8 cellular contexts compared by ENCODE assay signal in the genomic region with DNA sequence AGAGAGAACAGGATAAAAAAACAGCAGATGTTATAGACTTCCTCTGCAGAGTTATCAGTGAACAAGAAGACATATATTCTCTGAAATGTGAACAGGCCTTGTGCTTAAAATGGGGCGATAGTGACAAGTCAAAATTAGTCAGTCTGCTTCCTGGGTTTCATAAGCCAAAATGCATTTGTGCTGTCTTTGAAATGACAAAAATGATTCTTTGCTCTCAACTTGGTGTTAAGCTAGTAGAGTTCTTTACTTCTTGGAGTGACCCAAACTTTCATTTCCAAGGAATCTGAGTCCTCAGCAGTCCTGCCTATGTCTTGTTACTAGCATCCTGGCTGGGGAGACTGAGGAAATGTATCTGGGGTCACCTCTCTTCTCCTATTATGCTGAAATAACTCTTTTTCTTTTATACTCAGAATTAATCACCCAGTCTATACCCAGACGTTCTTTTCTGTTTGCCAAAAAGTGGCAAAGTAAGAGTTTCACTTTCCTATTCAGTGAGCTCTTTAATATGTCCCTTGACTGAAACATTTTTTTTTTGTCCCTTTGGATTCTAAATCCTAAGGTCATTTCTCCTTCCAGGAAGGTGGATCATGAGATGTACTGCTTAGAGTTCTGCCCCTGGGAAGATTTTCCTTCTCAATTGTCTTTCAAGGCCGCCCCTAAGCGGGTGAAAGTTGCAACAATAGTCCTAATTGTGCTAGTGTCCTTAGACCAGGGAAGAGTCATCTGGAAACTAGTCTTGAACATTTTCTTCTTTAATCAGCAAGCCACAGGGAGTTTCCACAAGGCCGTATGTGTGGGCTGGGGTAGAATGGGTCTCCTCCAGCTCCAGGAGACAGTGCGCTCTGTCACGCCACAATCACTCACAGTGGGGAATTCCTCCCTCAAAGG. TPM values are rescaled to one million over a fixed set of nuclear protein-coding genes. Genes with fewer than 3 reads are reported as not detected.
DNase-seq lines count a peak whose midpoint lies in the region; ATAC-seq, FAIRE-seq and TF ChIP-seq lines count a peak whose summit lies in the region.

No MANE protein-coding gene starts in this region.

- peaks cover 25% of the 10 kb centered on the region for H3K4me1 Mint-ChIP-seq in central memory CD8-positive, alpha-beta T cell
- H3K4me1 Mint-ChIP-seq in stimulated activated naive CD8-positive, alpha-beta T cell treated with anti-CD3 and anti-CD28 coated beads, Interleukin-15, Interleukin-2, amounts not matched to agents 100 ng/mL and 50 ng/mL, for 24 hours (ENCODE audit: low read depth): peaks cover 66% of the 10 kb centered on the region

- H3K27ac Mint-ChIP-seq in central memory CD8-positive, alpha-beta T cell (ENCODE audit: low read depth): peak overlapping the region; percentile 78
- H3K27ac Mint-ChIP-seq in stimulated activated naive CD8-positive, alpha-beta T cell treated with anti-CD3 and anti-CD28 coated beads, Interleukin-15, Interleukin-2, amounts not matched to agents 100 ng/mL and 50 ng/mL, for 24 hours: peak overlapping the region; percentile 99

- no peaks in the 10 kb centered on the region for H3K27me3 Mint-ChIP-seq in central memory CD8-positive, alpha-beta T cell
- H3K27me3 Mint-ChIP-seq in stimulated activated naive CD8-positive, alpha-beta T cell treated with anti-CD3 and anti-CD28 coated beads, Interleukin-15, Interleukin-2, amounts not matched to agents 100 ng/mL and 50 ng/mL, for 24 hours: no peaks in the 10 kb centered on the region

- no peaks in the 10 kb centered on the region for H3K4me1 ChIP-seq in OCI-LY7 (ENCODE audit: insufficient read depth, low read length, poor library complexity, severe bottlenecking)

- POLR2A ChIA-PET in OCI-LY7 (lab: Charles Lee): interaction anchor here (1.6 kb wide), 1 partner anchor 10 kb away, joined by 4 read pairs; no protein-coding TSS in a partner anchor

- no peaks in the 10 kb centered on the region for H3K9me3 Mint-ChIP-seq in central memory CD8-positive, alpha-beta T cell
- no peaks in the 10 kb centered on the region for H3K9me3 Mint-ChIP-seq in stimulated activated naive CD8-positive, alpha-beta T cell treated with anti-CD3 and anti-CD28 coated beads, Interleukin-15, Interleukin-2, amounts not matched to agents 100 ng/mL and 50 ng/mL, for 24 hours

- TF ChIP-seq POLR2A in GM12892 (IDR thresholded peaks at IDR 0.05; ENCODE audit: low read depth, low read length): peak; percentile 29; the same call in 1 of the 2 replicates

- no peaks in the 10 kb centered on the region for H3K79me2 ChIP-seq in OCI-LY7 (ENCODE audit: insufficient read depth, low read depth, low read length)

- no peak for TF ChIP-seq CTCF in OCI-LY7 (conservative IDR thresholded peaks at IDR 0.05; ENCODE audit: low read length)

- H3K9me2 ChIP-seq in OCI-LY7 (ENCODE audit: insufficient read depth, low read length): no peaks in the 10 kb centered on the region

- H3K4me2 ChIP-seq in OCI-LY7 (ENCODE audit: low read length): no peak overlapping the region

- FAIRE-seq in GM12892 (lab: Jason Lieb, UNC): no peak

- intact Hi-C loops in OCI-LY7 (cut with micrococcal nuclease; ENCODE audit: unreplicated experiment): no loop called here

- CTCF ChIA-PET in OCI-LY7 (lab: Charles Lee; ENCODE audit: unreplicated experiment): interaction anchor here (0.5 kb wide), 1 partner anchor 22 kb away, joined by 4 read pairs; no protein-coding TSS in a partner anchor

- no peaks in the 10 kb centered on the region for H3K36me3 Mint-ChIP-seq in central memory CD8-positive, alpha-beta T cell (ENCODE audit: insufficient read depth)
- peaks cover 3% of the 10 kb centered on the region for H3K36me3 Mint-ChIP-seq in stimulated activated naive CD8-positive, alpha-beta T cell treated with anti-CD3 and anti-CD28 coated beads, Interleukin-15, Interleukin-2, amounts not matched to agents 100 ng/mL and 50 ng/mL, for 24 hours (ENCODE audit: low read depth)

- H3K4me3 ChIP-seq in OCI-LY7 (ENCODE audit: low read depth, low read length, poor library complexity, severe bottlenecking): no peak overlapping the region

- ATAC-seq in GM21723 (IDR thresholded peaks at IDR 0.05; ENCODE audit: unreplicated experiment): peak; percentile 88
- peak; percentile 61 for ATAC-seq in central memory CD8-positive, alpha-beta T cell (replicated peaks; ENCODE audit: extremely low read depth, poor library complexity, severe bottlenecking)

- H3K9me3 ChIP-seq in OCI-LY7 (ENCODE audit: low read length): no peaks in the 10 kb centered on the region

- H3K36me3 ChIP-seq in OCI-LY7 (ENCODE audit: insufficient read depth, low read length): no peaks in the 10 kb centered on the region

- BruUV-seq in OCI-LY7 (replicated peaks; lab: Mats Ljungman, UMichigan): no TSS peak

- no peak overlapping the region for H3K27ac ChIP-seq in OCI-LY7 (ENCODE audit: low read depth, low read length, poor library complexity, severe bottlenecking)

- peak overlapping the region; percentile 38; the same call in 1 of the 2 replicates for H2AFZ ChIP-seq in OCI-LY7 (ENCODE audit: low read length)

- no peaks in the 10 kb centered on the region for H4K20me1 ChIP-seq in OCI-LY7 (ENCODE audit: insufficient read depth, low read length)

- no peak for DNase-seq in GM12892 (ENCODE audit: insufficient read length)
- no peak for DNase-seq in OCI-LY7 (ENCODE audit: low spot score)
- DNase-seq in central memory CD8-positive, alpha-beta T cell (ENCODE audit: low spot score in 2 of 2): no peak
- DNase-seq in KG1 (lab: John Stamatoyannopoulos, UW): no peak
- DNase-seq in Kasumi-1 (lab: John Stamatoyannopoulos, UW): no peak
- no peak for DNase-seq in NCI-H128 (lab: John Stamatoyannopoulos, UW; ENCODE audit: unreplicated experiment)

- peak overlapping the region; percentile 46 for H3K4me3 Mint-ChIP-seq in central memory CD8-positive, alpha-beta T cell
- H3K4me3 Mint-ChIP-seq in stimulated activated naive CD8-positive, alpha-beta T cell treated with anti-CD3 and anti-CD28 coated beads, Interleukin-15, Interleukin-2, amounts not matched to agents 100 ng/mL and 50 ng/mL, for 24 hours: peak overlapping the region; percentile 65

RNA-seq across cellular contexts. Expression of a gene that starts 52.9 kb away (rescaled TPM):
- 47.9 TPM for polyA plus RNA-seq in GM12892 (2012; ENCODE audit: missing spikeins)
- 23.2 and 23.7 TPM in 2 replicates for total RNA-seq in OCI-LY7 (2014; rRNA removed; shearing (Covaris generic))
- 25.5 and 27.2 TPM in 2 replicates for total RNA-seq in OCI-LY7 (2022)
